1 cellular context compared by ENCODE assay signal in the genomic region with DNA sequence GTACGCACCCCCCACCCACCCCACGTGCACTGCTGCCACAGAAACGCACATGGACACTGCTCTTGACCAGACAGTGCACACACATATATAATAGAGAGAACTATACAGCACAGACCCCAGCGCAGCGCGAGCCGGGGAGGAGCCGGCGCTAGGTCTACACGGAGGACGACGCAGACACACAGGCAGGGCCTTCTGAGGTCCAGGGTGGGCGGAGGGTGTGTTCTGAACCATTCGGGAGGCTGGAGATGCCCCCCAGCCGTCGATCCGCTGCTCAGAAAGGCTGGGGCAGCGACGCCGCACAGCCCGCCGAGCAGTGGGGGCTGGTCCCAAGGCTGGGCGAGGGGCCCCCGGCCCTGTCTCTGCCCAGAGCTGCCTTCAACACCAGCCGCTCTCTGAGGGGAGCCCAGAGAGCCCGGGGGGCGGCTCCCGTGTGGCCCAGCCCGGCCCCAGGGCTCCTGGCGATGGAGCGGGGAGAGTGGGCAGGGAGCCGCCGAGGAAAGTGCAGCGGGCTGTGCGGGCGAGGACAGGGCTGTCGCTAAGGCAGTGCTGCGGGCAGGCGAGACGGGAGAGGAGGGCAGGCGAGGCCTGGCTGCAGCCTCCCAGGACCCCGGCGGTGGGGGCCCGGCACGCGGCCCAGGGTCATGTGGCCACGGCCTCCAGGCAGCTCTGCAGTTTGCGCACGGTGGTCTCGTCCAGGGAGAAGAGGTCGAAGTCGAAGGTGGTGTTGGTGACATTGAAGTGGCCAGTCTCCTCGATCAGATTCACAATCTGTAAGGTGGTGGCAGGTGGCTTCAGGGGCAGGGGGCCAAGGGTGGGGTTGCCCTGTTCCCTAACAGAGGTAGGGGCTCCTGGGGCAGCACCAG.
TF ChIP-seq lines count a peak whose summit lies in the region.

No MANE protein-coding gene starts in this region.

TF ChIP-seq in HepG2, 621 proteins besides CTCF, POLR2A, EP300 and RAD21:
- TF ChIP-seq AGO2 (optimal IDR thresholded peaks at IDR 0.05; ENCODE audit: low read depth, low read length) (peak; percentile 35), SP5 (CRISPR knock-in tag; IDR thresholded peaks at IDR 0.05; ENCODE audit: borderline replicate concordance, low read depth) (no peak)
